ENCODE assay signal across 8 cellular contexts in genomic region chr1:64966158-64966963, GRCh38. TPM values are rescaled to one million over a fixed set of nuclear protein-coding genes. Genes with fewer than 3 reads are reported as not detected.
DNase-seq lines count a peak whose midpoint lies in the region; ATAC-seq lines count a peak whose summit lies in the region.

Gene JAK1 (minus strand): TSS chr1:64966549. CDS start chr1:64886264, 80,285 bp downstream.

- H3K36me3 ChIP-seq in HUES6 (ENCODE audit: control insufficient read depth, insufficient read depth, low read length) (no peaks in the 10 kb centered on the region), esophagus (ENCODE audit: control insufficient read depth in 2 of 2, insufficient read depth in 2 of 2, low read length in 1 of 2) (no peaks in the 10 kb centered on the region), muscle layer of colon (ENCODE audit: insufficient read depth, low read length) (no peaks in the 10 kb centered on the region)

- ATAC-seq in GM21447 (IDR thresholded peaks at IDR 0.05; ENCODE audit: unreplicated experiment), result peak; percentile 67

- H3K27me3 ChIP-seq in HUES6 (ENCODE audit: control insufficient read depth, insufficient read depth, low read length) (peaks cover 29% of the 10 kb centered on the region), esophagus (ENCODE audit: control insufficient read depth in 1 of 2, insufficient read depth in 2 of 2, low read length in 2 of 2) (no peaks in the 10 kb centered on the region), muscle layer of colon (ENCODE audit: control insufficient read depth in 1 of 2, insufficient read depth in 2 of 2, low read length in 2 of 2) (no peaks in the 10 kb centered on the region)

- H3K9ac ChIP-seq in HUES6 (ENCODE audit: low read length), result peak within 1 kb of the TSS; percentile 71
- peak within 1 kb of the TSS; percentile 88 for H3K9ac ChIP-seq in muscle layer of colon (ENCODE audit: low read length)

- peaks cover 11% of the 10 kb centered on the region for H3K4me1 ChIP-seq in HUES6 (ENCODE audit: control insufficient read depth, insufficient read depth, low read length)
- H3K4me1 ChIP-seq in esophagus (ENCODE audit: control insufficient read depth in 2 of 2, insufficient read depth in 2 of 2, low read length in 1 of 2), result peaks cover 0 to 6% of the 10 kb centered on the region in 2 donors
- H3K4me1 ChIP-seq in muscle layer of colon (ENCODE audit: insufficient read depth, low read length), result peaks cover 23% of the 10 kb centered on the region

- DNase-seq in DMS 273 treated with DMSO at 0.1 percent for 48 hours (lab: John Stamatoyannopoulos, UW) (peak; percentile 42), OCI-M1 (lab: John Stamatoyannopoulos, UW) (peak; percentile 85)
- DNase-seq in activated T-cell treated with anti-CD3 and anti-CD28 coated beads, Interleukin-2, amount 50 U/mL, for 1 hour, result peak; percentile 91
- DNase-seq in stimulated activated CD8-positive, alpha-beta memory T cell treated with anti-CD3 and anti-CD28 coated beads, Interleukin-7, amount 100 ng/mL, for 1 hour (ENCODE audit: low read depth in 2 of 2), result peak; percentile 79 to 82

- no peaks in the 10 kb centered on the region for H3K9me3 ChIP-seq in HUES6 (ENCODE audit: control insufficient read depth, insufficient read depth, low read depth, low read length)
- H3K9me3 ChIP-seq in esophagus (ENCODE audit: control insufficient read depth in 2 of 2, insufficient read depth in 1 of 2, low read depth in 1 of 2, low read length in 1 of 2), result no peaks in the 10 kb centered on the region
- no peaks in the 10 kb centered on the region for H3K9me3 ChIP-seq in muscle layer of colon (ENCODE audit: low read length)

- H3K4me3 ChIP-seq in HUES6 (ENCODE audit: low read depth, low read length) (peak within 1 kb of the TSS; percentile 92), esophagus (ENCODE audit: low read depth in 1 of 2, low read length in 2 of 2) (peak within 1 kb of the TSS; percentile 88 to 95), muscle layer of colon (ENCODE audit: low read depth in 1 of 2, low read length in 2 of 2) (peak within 1 kb of the TSS; percentile 87 to 90)

- 0 out of 2 replicates have a peak within 1 kb of the TSS, but pooled peaks have one; percentile 49 for H3K27ac ChIP-seq in HUES6 (ENCODE audit: low read depth, low read length)
- peak within 1 kb of the TSS; percentile 91 to 95 for H3K27ac ChIP-seq in esophagus (ENCODE audit: low read depth in 2 of 2, low read length in 1 of 2)
- peak within 1 kb of the TSS; percentile 91 for H3K27ac ChIP-seq in muscle layer of colon (ENCODE audit: low read depth, low read length)

- 0 to 1% methylated on average over 74 to 100 of the region's 100 CpGs for WGBS in esophagus, 2 donors

RNA-seq across cellular contexts. Expression of gene JAK1, which starts in this region (rescaled TPM):
- polyA plus RNA-seq in esophagus, result 10 to 100 TPM; 13.1 to 20.9 TPM

Comparison
In these comparisons a context has a peak if more than half of its experiments do, and no peak if none do; other contexts are left out.
1. Peak in every context shown above with its lines: DNase-seq, ATAC-seq, H3K4me3 ChIP-seq and H3K27ac ChIP-seq.